1 cellular context compared by ENCODE assay signal in genomic region chr15:39095218-39095879, GRCh38.
TF ChIP-seq lines count a peak whose summit lies in the region.

No MANE protein-coding gene starts in this region.

TF ChIP-seq in H1, 55 proteins besides CTCF, POLR2A, EP300 and RAD21 (continued from another document):
- TF ChIP-seq MAX (IDR thresholded peaks at IDR 0.05), result 0 out of 2 replicates have a peak, but pooled peaks have one; percentile 25
- TF ChIP-seq SP1 (IDR thresholded peaks at IDR 0.05; ENCODE audit: low read depth, low read length), result peak; percentile 71; the same call in 1 of the 2 replicates
- no peak; the same call in 1 of the 2 replicates for TF ChIP-seq YY1 (IDR thresholded peaks at IDR 0.05; ENCODE audit: low read depth, low read length)
- TF ChIP-seq CHD7 (IDR thresholded peaks at IDR 0.05; ENCODE audit: insufficient replicate concordance, low read length), result no peak
- no peak for TF ChIP-seq EZH2 (IDR thresholded peaks at IDR 0.05; ENCODE audit: low read depth, low read length, severe bottlenecking)
- TF ChIP-seq SRF (IDR thresholded peaks at IDR 0.05; ENCODE audit: low read depth, low read length), result no peak
- TF ChIP-seq JUND (IDR thresholded peaks at IDR 0.05; ENCODE audit: low read length), result no peak
- no peak for TF ChIP-seq TAF1 (IDR thresholded peaks at IDR 0.05; ENCODE audit: low read depth, low read length)
- TF ChIP-seq CBX5 (IDR thresholded peaks at IDR 0.05; ENCODE audit: low read depth, low read length), result no peak
- no peak for TF ChIP-seq MAFK (IDR thresholded peaks at IDR 0.05; ENCODE audit: low read depth, low read length)
- no peak for TF ChIP-seq BRCA1 (IDR thresholded peaks at IDR 0.05; ENCODE audit: low read depth, low read length)
- TF ChIP-seq SP2 (IDR thresholded peaks at IDR 0.05; ENCODE audit: low read length), result no peak
- no peak for TF ChIP-seq TCF12 (IDR thresholded peaks at IDR 0.05; ENCODE audit: low read depth, low read length)
- TF ChIP-seq SIN3A (conservative IDR thresholded peaks at IDR 0.05 in 1 of 2, IDR thresholded peaks at IDR 0.05 in 1 of 2; ENCODE audit: low read depth in 1 of 2, low read length in 2 of 2), result no peak
- no peak for TF ChIP-seq NANOG (IDR thresholded peaks at IDR 0.05; ENCODE audit: insufficient read depth, low read depth, low read length, poor library complexity, severe bottlenecking)
- TF ChIP-seq RFX5 (IDR thresholded peaks at IDR 0.05; ENCODE audit: borderline replicate concordance, low read depth, low read length), result no peak
- TF ChIP-seq RBBP5 (IDR thresholded peaks at IDR 0.05; ENCODE audit: borderline replicate concordance, low read depth, low read length), result peak; percentile 83; the same call in 1 of the 2 replicates
- no peak for TF ChIP-seq POLR2AphosphoS5 (IDR thresholded peaks at IDR 0.05; ENCODE audit: low read depth, low read length)
- TF ChIP-seq KDM5A (IDR thresholded peaks at IDR 0.05; ENCODE audit: low read length), result no peak
- TF ChIP-seq SP4 (IDR thresholded peaks at IDR 0.05; ENCODE audit: low read length), result no peak
- TF ChIP-seq GTF2F1 (IDR thresholded peaks at IDR 0.05; ENCODE audit: borderline replicate concordance, low read depth, low read length), result no peak
- TF ChIP-seq KDM4A (IDR thresholded peaks at IDR 0.05; ENCODE audit: low read depth, low read length, severe bottlenecking), result peak; percentile 26
- TF ChIP-seq RXRA (IDR thresholded peaks at IDR 0.05; ENCODE audit: insufficient read depth, low read depth, low read length), result no peak
- no peak for TF ChIP-seq RNF2 (IDR thresholded peaks at IDR 0.05; ENCODE audit: borderline replicate concordance, low read depth, low read length, missing control alignments, poor library complexity, severe bottlenecking)
- peak; percentile 88 for TF ChIP-seq ASH2L (IDR thresholded peaks at IDR 0.05; ENCODE audit: low read length)
- no peak for TF ChIP-seq ZNF274 (IDR thresholded peaks at IDR 0.05; ENCODE audit: borderline replicate concordance, extremely low read depth, low read length)
- TF ChIP-seq E2F6 (IDR thresholded peaks at IDR 0.05), result peak; percentile 37; the same call in 1 of the 2 replicates
- no peak for TF ChIP-seq BACH1 (IDR thresholded peaks at IDR 0.05; ENCODE audit: low read length)
- TF ChIP-seq USF2 (IDR thresholded peaks at IDR 0.05; ENCODE audit: low read length), result no peak
- TF ChIP-seq HDAC6 (IDR thresholded peaks at IDR 0.05; ENCODE audit: low read depth, low read length), result no peak
- no peak for TF ChIP-seq FOSL1 (IDR thresholded peaks at IDR 0.05; ENCODE audit: insufficient read depth, low read depth, low read length)
- TF ChIP-seq TAF7 (optimal IDR thresholded peaks at IDR 0.05; ENCODE audit: borderline replicate concordance, low read depth, low read length), result no peak
- TF ChIP-seq SIX5 (IDR thresholded peaks at IDR 0.05; ENCODE audit: low read depth, low read length), result no peak
- TF ChIP-seq TEAD4 (IDR thresholded peaks at IDR 0.05; ENCODE audit: low read depth, low read length), result 0 out of 2 replicates have a peak, but pooled peaks have one; percentile 3
- no peak for TF ChIP-seq SUZ12 (IDR thresholded peaks at IDR 0.05; ENCODE audit: low read length)
- no peak for TF ChIP-seq ATF2 (IDR thresholded peaks at IDR 0.05; ENCODE audit: low read length)
- no peak for TF ChIP-seq CEBPB (IDR thresholded peaks at IDR 0.05; ENCODE audit: low read depth, low read length)
- TF ChIP-seq ATF3 (IDR thresholded peaks at IDR 0.05; ENCODE audit: insufficient read depth, low read depth, low read length), result no peak
- TF ChIP-seq TBP (IDR thresholded peaks at IDR 0.05; ENCODE audit: low read depth, low read length), result no peak
- TF ChIP-seq HDAC2 (IDR thresholded peaks at IDR 0.05; ENCODE audit: borderline replicate concordance in 1 of 2, low read depth in 2 of 2, low read length in 2 of 2), result peak in 1 of 2 experiments; percentile 68; a peak in 1 of 4 replicates
- TF ChIP-seq CHD1 (IDR thresholded peaks at IDR 0.05; ENCODE audit: low read depth, low read length), result no peak
- TF ChIP-seq SIRT6 (IDR thresholded peaks at IDR 0.05; ENCODE audit: low read length), result no peak
- TF ChIP-seq EGR1 (IDR thresholded peaks at IDR 0.05; ENCODE audit: borderline replicate concordance, low read depth, low read length), result no peak
- no peak for TF ChIP-seq CBX8 (IDR thresholded peaks at IDR 0.05; ENCODE audit: borderline replicate concordance, low read depth, low read length)
- no peak for TF ChIP-seq JUN (IDR thresholded peaks at IDR 0.05; ENCODE audit: low read depth, low read length)
- TF ChIP-seq CHD2 (IDR thresholded peaks at IDR 0.05; ENCODE audit: low read length), result no peak
- TF ChIP-seq CREB1 (IDR thresholded peaks at IDR 0.05), result no peak
- TF ChIP-seq GABPA (IDR thresholded peaks at IDR 0.05; ENCODE audit: borderline replicate concordance, insufficient read depth, low read length), result no peak
- no peak for TF ChIP-seq KDM1A (IDR thresholded peaks at IDR 0.05; ENCODE audit: borderline replicate concordance, low read length)
- no peak for TF ChIP-seq CTBP2 (IDR thresholded peaks at IDR 0.05; ENCODE audit: borderline replicate concordance, insufficient read depth, insufficient read length, low read length)
- TF ChIP-seq NRF1 (IDR thresholded peaks at IDR 0.05; ENCODE audit: low read depth, low read length), result no peak
- no peak for TF ChIP-seq PHF8 (conservative IDR thresholded peaks at IDR 0.05; ENCODE audit: low read depth, low read length)
- no peak for TF ChIP-seq SAP30 (IDR thresholded peaks at IDR 0.05; ENCODE audit: insufficient read depth, insufficient replicate concordance, low read length)
TF ChIP-seq in H1: peak in this region for 8.
